ENCODE assay signal across 28 cellular contexts in genomic region chr6:47292944-47293343, GRCh38. TPM values are rescaled to one million over a fixed set of nuclear protein-coding genes. Genes with fewer than 3 reads are reported as not detected.
A peak's percentile ranks its signal among the peaks of the same experiment; 100 is the strongest.
DNase-seq lines count a peak whose midpoint lies in the region; ATAC-seq, FAIRE-seq and TF ChIP-seq lines count a peak whose summit lies in the region.
"Had no signal": no experiment of that assay in that cellular context is flagged by ENCODE, and none has a peak within 500 bp of the region (broad histone marks: within the 10 kb centered on the region; RNA-seq: fewer than 3 reads in every experiment).

No MANE protein-coding gene starts in this region.

- FAIRE-seq in keratinocyte (lab: Jason Lieb, UNC), result peak; percentile 67
- FAIRE-seq in GM19239 (lab: Jason Lieb, UNC), result no peak
- FAIRE-seq: G401.6, kidney had no signal

- intact Hi-C loops in heart right ventricle (cut with DNase I), result no loop called here

- H2AFZ ChIP-seq in keratinocyte (ENCODE audit: control insufficient read depth, low read length), result no peak overlapping the region
- H2AFZ ChIP-seq: neural progenitor cell had no signal

- H3K4me1 ChIP-seq in keratinocyte (ENCODE audit: control insufficient read depth, extremely low read depth, insufficient read depth, low read length) (peaks cover 18% of the 10 kb centered on the region), heart right ventricle (no peaks in the 10 kb centered on the region)

- H3K9me1 ChIP-seq in keratinocyte (ENCODE audit: control insufficient read depth, extremely low read depth, insufficient read depth, low read length), result peaks cover 6% of the 10 kb centered on the region

- H3K9me3 ChIP-seq in keratinocyte (ENCODE audit: control insufficient read depth, low read depth, low read length) (no peaks in the 10 kb centered on the region), heart right ventricle (peaks cover 0 to 17% (median 6%) of the 10 kb centered on the region in 11 donors)
- H3K9me3 ChIP-seq: thyroid gland had no signal

- peaks cover 3% of the 10 kb centered on the region for H3K27me3 Mint-ChIP-seq in activated naive CD4-positive, alpha-beta T cell treated with anti-CD3 and anti-CD28 coated beads, Interleukin-2, amount 10 ng/mL, durations not matched to agents 7 days and 5 days
- H3K27me3 Mint-ChIP-seq: progenitor cell of endocrine pancreas had no signal

- peak; percentile 22 for DNase-seq in Daoy (ENCODE audit: low read depth)
- DNase-seq in NCI-H69 (lab: John Stamatoyannopoulos, UW), result peak; percentile 48
- peak; percentile 48 for DNase-seq in choroid plexus epithelial cell (ENCODE audit: low read depth)
- DNase-seq in keratinocyte (ENCODE audit: low read depth, low spot score), result no peak
- DNase-seq in activated naive CD4-positive, alpha-beta T cell treated with anti-CD3 and anti-CD28 coated beads, Interleukin-2, amount 10 ng/mL, durations not matched to agents 7 days and 5 days, result no peak
- DNase-seq in heart right ventricle, result no peak
- DNase-seq in AML-193 (lab: John Stamatoyannopoulos, UW), result no peak
- no peak for DNase-seq in GM19239 (ENCODE audit: insufficient read length, low spot score)
- DNase-seq: activated CD4-positive, alpha-beta T cell treated with anti-CD3 and anti-CD28 coated beads, Interleukin-2, amount 50 U/mL, for 1 hour; aorta; CD4-positive, alpha-beta memory T cell; DMS 273 treated with DMSO at 0.1 percent for 48 hours; H7; Kasumi-1; kidney; NCI-H1048; NCI-H2029; NCI-H2227 treated with DMSO at 0.1 percent for 48 hours; NCI-H748 treated with DMSO at 0.1 percent for 48 hours; SHP77; stimulated activated naive CD8-positive, alpha-beta T cell treated with anti-CD3 and anti-CD28 coated beads, Interleukin-15, amount 100 ng/mL, for 72 hours; thyroid gland had no signal

- no peak overlapping the region for H3K9ac ChIP-seq in keratinocyte (ENCODE audit: control insufficient read depth, extremely low read depth, insufficient read depth, low read length)
- H3K9ac ChIP-seq: neural progenitor cell had no signal

- no peaks in the 10 kb centered on the region for H3K4me1 Mint-ChIP-seq in activated naive CD4-positive, alpha-beta T cell treated with anti-CD3 and anti-CD28 coated beads, Interleukin-2, amount 10 ng/mL, durations not matched to agents 7 days and 5 days
- H3K4me1 Mint-ChIP-seq: CD4-positive, alpha-beta memory T cell; stimulated activated naive CD8-positive, alpha-beta T cell treated with anti-CD3 and anti-CD28 coated beads, Interleukin-15, amount 100 ng/mL, for 72 hours had no signal

- TF ChIP-seq CTCF in choroid plexus epithelial cell (conservative IDR thresholded peaks at IDR 0.05; ENCODE audit: low read depth, low read length) (no peak), keratinocyte (optimal IDR thresholded peaks at IDR 0.05 in 1 of 3, IDR thresholded peaks at IDR 0.05 in 1 of 3, conservative IDR thresholded peaks at IDR 0.05 in 1 of 3; ENCODE audit: extremely low read depth in 1 of 3, insufficient read depth in 2 of 3, low read length in 3 of 3) (no peak), heart right ventricle (IDR thresholded peaks at IDR 0.05) (no peak)

- H3K27ac ChIP-seq in keratinocyte (ENCODE audit: control insufficient read depth, insufficient read depth, low read length) (peak overlapping the region; percentile 21), heart right ventricle (no peak overlapping the region)
- H3K27ac ChIP-seq: neural progenitor cell, thyroid gland had no signal

- no peak overlapping the region for H3K4me3 Mint-ChIP-seq in activated naive CD4-positive, alpha-beta T cell treated with anti-CD3 and anti-CD28 coated beads, Interleukin-2, amount 10 ng/mL, durations not matched to agents 7 days and 5 days
- H3K4me3 Mint-ChIP-seq: CD4-positive, alpha-beta memory T cell; neural progenitor cell; stimulated activated naive CD8-positive, alpha-beta T cell treated with anti-CD3 and anti-CD28 coated beads, Interleukin-15, amount 100 ng/mL, for 72 hours; WTC11 had no signal

- peaks cover 98% of the 10 kb centered on the region for H3K79me2 ChIP-seq in keratinocyte (ENCODE audit: control insufficient read depth, insufficient read depth, low read length)

- H3K36me3 Mint-ChIP-seq in activated naive CD4-positive, alpha-beta T cell treated with anti-CD3 and anti-CD28 coated beads, Interleukin-2, amount 10 ng/mL, durations not matched to agents 7 days and 5 days, result no peaks in the 10 kb centered on the region
- H3K36me3 Mint-ChIP-seq: CD4-positive, alpha-beta memory T cell; neural progenitor cell; WTC11 had no signal

- H3K4me2 ChIP-seq in keratinocyte (ENCODE audit: control insufficient read depth, extremely low read depth, insufficient read depth, low read depth, low read length), result peak overlapping the region; percentile 2
- H3K4me2 ChIP-seq: neural progenitor cell had no signal

- dilution Hi-C loops in keratinocyte (cut with MboI; ENCODE audit: extremely low pct_ligation_motif_present, low sequenced_read_pairs), result no loop called here

- peaks cover 4 to 6% of the 10 kb centered on the region in 2 experiments for H3K36me3 ChIP-seq in keratinocyte (ENCODE audit: control insufficient read depth in 2 of 2, extremely low read depth in 1 of 2, insufficient read depth in 2 of 2, low read length in 2 of 2)
- no peaks in the 10 kb centered on the region for H3K36me3 ChIP-seq in heart right ventricle
- H3K36me3 ChIP-seq: neural progenitor cell, thyroid gland had no signal

- H3K27ac Mint-ChIP-seq in activated naive CD4-positive, alpha-beta T cell treated with anti-CD3 and anti-CD28 coated beads, Interleukin-2, amount 10 ng/mL, durations not matched to agents 7 days and 5 days, result no peak overlapping the region
- H3K27ac Mint-ChIP-seq: activated naive CD4-positive, alpha-beta T cell treated with anti-CD3 and anti-CD28 coated beads, Interleukin-2, amount 50 U/mL, for 72 hours; CD4-positive, alpha-beta memory T cell; neural progenitor cell; stimulated activated naive CD8-positive, alpha-beta T cell treated with anti-CD3 and anti-CD28 coated beads, Interleukin-15, amount 100 ng/mL, for 72 hours had no signal

- CTCF ChIA-PET in activated naive CD4-positive, alpha-beta T cell treated with anti-CD3 and anti-CD28 coated beads, Interleukin-2, amount 10 ng/mL, durations not matched to agents 7 days and 5 days (lab: Charles Lee), result no interaction called here

- 79 to 85% methylated on average over 2 of the region's 2 CpGs for WGBS in heart right ventricle, 2 donors

- H4K20me1 ChIP-seq in keratinocyte (ENCODE audit: control insufficient read depth, extremely low read depth, insufficient read depth, low read length), result peaks cover 5% of the 10 kb centered on the region

- no peak overlapping the region for H3K4me3 ChIP-seq in choroid plexus epithelial cell (ENCODE audit: low read depth, low read length)
- no peak overlapping the region for H3K4me3 ChIP-seq in keratinocyte (ENCODE audit: control insufficient read depth in 2 of 3, extremely low read depth in 1 of 3, insufficient read depth in 2 of 3, low read depth in 1 of 3, low read length in 3 of 3)
- H3K4me3 ChIP-seq in heart right ventricle, result no peak overlapping the region
- H3K4me3 ChIP-seq: lung, neural progenitor cell, thyroid gland had no signal

- no peaks in the 10 kb centered on the region for H3K27me3 ChIP-seq in keratinocyte (ENCODE audit: control insufficient read depth, extremely low read depth, insufficient read depth, low read length)
- peaks cover 0 to 4% (median 0%) of the 10 kb centered on the region in 7 donors for H3K27me3 ChIP-seq in heart right ventricle
- H3K27me3 ChIP-seq: neural progenitor cell, thyroid gland had no signal

- ATAC-seq in heart right ventricle, result no peak
- ATAC-seq: activated naive CD4-positive, alpha-beta T cell treated with anti-CD3 and anti-CD28 coated beads, Interleukin-2, amount 50 U/mL, for 72 hours; stimulated activated naive CD8-positive, alpha-beta T cell treated with anti-CD3 and anti-CD28 coated beads, Interleukin-15, amount 100 ng/mL, for 72 hours; WTC11 had no signal

- no peaks in the 10 kb centered on the region for H3K9me3 Mint-ChIP-seq in activated naive CD4-positive, alpha-beta T cell treated with anti-CD3 and anti-CD28 coated beads, Interleukin-2, amount 10 ng/mL, durations not matched to agents 7 days and 5 days
- H3K9me3 Mint-ChIP-seq: WTC11 had no signal

RNA-seq across cellular contexts. Expression of gene TNFRSF21, which starts 16.8 kb away (rescaled TPM):
- 38.7 and 39.3 TPM in 2 replicates for total RNA-seq in Daoy (2014; rRNA removed; shearing (Covaris generic))
- polyA plus RNA-seq in keratinocyte (41.2 to 94.8 TPM (median 50.2 TPM) in 3 replicates), heart right ventricle (1 to 10 TPM; 5.3 to 6.4 TPM)
- polyA plus RNA-seq in keratinocyte (2011; ENCODE audit: low read depth), result 18.4 TPM
- 77.1 and 79.5 TPM in 2 replicates for polyA plus RNA-seq in keratinocyte (2011; cell fraction: cytosol; rRNA removed)
- 86.4 and 102 TPM in 2 replicates for polyA plus RNA-seq in keratinocyte (2011; cell fraction: nucleus; rRNA removed)
- polyA plus RNA-seq in keratinocyte (2012; ENCODE audit: low replicate concordance), result 42.4 and 106 TPM in 2 replicates
- polyA minus RNA-seq in keratinocyte, result 87.0 to 114 TPM (median 113 TPM) in 3 replicates
- 85.6 TPM for polyA minus RNA-seq in keratinocyte (2011; cell fraction: cytosol; rRNA and poly(A)+ RNA removed)
- 57.3 and 102 TPM in 2 replicates for polyA minus RNA-seq in keratinocyte (2011; cell fraction: nucleus; rRNA and poly(A)+ RNA removed)
- total RNA-seq in heart right ventricle, result 10 to 100 TPM in 1 of 10 donors, 1 to 10 TPM in 9; 3.8 to 12.8 (median 6.0) TPM
- polyA plus RNA-seq: CD4-positive, alpha-beta memory T cell had no signal

Comparison
In these comparisons a context has a peak if more than half of its experiments do, and no peak if none do; other contexts are left out.
1. DNase-seq: peak in Daoy (single experiment), NCI-H69 (single experiment) and choroid plexus epithelial cell (single experiment); none in keratinocyte (single experiment), activated naive CD4-positive, alpha-beta T cell treated with anti-CD3 and anti-CD28 coated beads, Interleukin-2, amount 10 ng/mL, durations not matched to agents 7 days and 5 days (single experiment), heart right ventricle (0 of 2), AML-193 (0 of 2) and GM19239 (single experiment).